In genomic region chr3:172217877-172218276, GRCh38 we compare ENCODE assay signal across 15 cellular contexts.
DNase-seq lines count a peak whose midpoint lies in the region; ATAC-seq and TF ChIP-seq lines count a peak whose summit lies in the region.
"Had no signal": no experiment of that assay in that cellular context is flagged by ENCODE, and none has a peak within 500 bp of the region (broad histone marks: within the 10 kb centered on the region; RNA-seq: fewer than 3 reads in every experiment).

No MANE protein-coding gene starts in this region.

- H3K27me3 Mint-ChIP-seq in natural killer cell treated with Interleukin-12 subunit alpha and Interleukin-12 subunit beta and Interleukin-15 and Interleukin-18, amount 100 ng/mL, for 72 hours, result no peaks in the 10 kb centered on the region

- DNase-seq in EH (ENCODE audit: low read depth) (peak; percentile 75), LHCN-M2 (ENCODE audit: low read depth) (peak; percentile 71), cardiac fibroblast (ENCODE audit: low read depth in 2 of 2) (peak; percentile 69 to 82), MV-4-11 (lab: John Stamatoyannopoulos, UW) (no peak), T-helper 1 cell (no peak), NCI-H2227 treated with DMSO at 0.1 percent for 48 hours (lab: John Stamatoyannopoulos, UW) (no peak)
- DNase-seq in natural killer cell treated with Interleukin-12 subunit alpha and Interleukin-12 subunit beta and Interleukin-15 and Interleukin-18, amount 100 ng/mL, for 72 hours (ENCODE audit: low spot score), result no peak
- no peak for DNase-seq in stimulated activated CD4-positive, alpha-beta T cell treated with anti-CD3 and anti-CD28 coated beads, Interleukin-2, amount 100 ng/mL, for 24 hours
- DNase-seq: DMS153; dorsolateral prefrontal cortex; NCI-H187; Peyer's patch; stimulated activated CD4-positive, alpha-beta T cell treated with anti-CD3 and anti-CD28 coated beads, Interleukin-15, amount 100 ng/mL, for 24 hours had no signal

- H3K27ac Mint-ChIP-seq in natural killer cell treated with Interleukin-12 subunit alpha and Interleukin-12 subunit beta and Interleukin-15 and Interleukin-18, amount 100 ng/mL, for 72 hours, result peak overlapping the region; percentile 73 to 75

- peaks cover 71 to 75% of the 10 kb centered on the region in 2 donors for H3K4me1 Mint-ChIP-seq in natural killer cell treated with Interleukin-12 subunit alpha and Interleukin-12 subunit beta and Interleukin-15 and Interleukin-18, amount 100 ng/mL, for 72 hours (ENCODE audit: low read depth in 2 of 2)

- H3K36me3 Mint-ChIP-seq in natural killer cell treated with Interleukin-12 subunit alpha and Interleukin-12 subunit beta and Interleukin-15 and Interleukin-18, amount 100 ng/mL, for 72 hours, result peaks cover 4% of the 10 kb centered on the region

- no peak overlapping the region for H3K4me3 ChIP-seq in cardiac fibroblast (replicated peaks in 1 of 2; ENCODE audit: low read depth in 2 of 2, low read length in 2 of 2)
- H3K4me3 ChIP-seq: BLaER1, dorsolateral prefrontal cortex, Peyer's patch, prostate gland had no signal

- TF ChIP-seq CTCF in cardiac fibroblast (IDR thresholded peaks at IDR 0.05; ENCODE audit: low read depth, low read length), result no peak

- ATAC-seq in natural killer cell treated with Interleukin-12 subunit alpha and Interleukin-12 subunit beta and Interleukin-15 and Interleukin-18, amount 100 ng/mL, for 72 hours, result no peak

- peak overlapping the region; percentile 56 for H3K4me3 Mint-ChIP-seq in natural killer cell treated with Interleukin-12 subunit alpha and Interleukin-12 subunit beta and Interleukin-15 and Interleukin-18, amount 100 ng/mL, for 72 hours

- H3K9me3 Mint-ChIP-seq in natural killer cell treated with Interleukin-12 subunit alpha and Interleukin-12 subunit beta and Interleukin-15 and Interleukin-18, amount 100 ng/mL, for 72 hours, result no peaks in the 10 kb centered on the region

Comparison
In these comparisons a context has a peak if more than half of its experiments do, and no peak if none do; other contexts are left out.
1. DNase-seq: peak in EH (single experiment), LHCN-M2 (single experiment) and cardiac fibroblast (2 of 2); none in natural killer cell treated with Interleukin-12 subunit alpha and Interleukin-12 subunit beta and Interleukin-15 and Interleukin-18, amount 100 ng/mL, for 72 hours (single experiment), MV-4-11 (single experiment), stimulated activated CD4-positive, alpha-beta T cell treated with anti-CD3 and anti-CD28 coated beads, Interleukin-2, amount 100 ng/mL, for 24 hours (0 of 2), T-helper 1 cell (0 of 5) and NCI-H2227 treated with DMSO at 0.1 percent for 48 hours (single experiment).